19 cellular contexts compared by ENCODE assay signal in the genomic region with DNA sequence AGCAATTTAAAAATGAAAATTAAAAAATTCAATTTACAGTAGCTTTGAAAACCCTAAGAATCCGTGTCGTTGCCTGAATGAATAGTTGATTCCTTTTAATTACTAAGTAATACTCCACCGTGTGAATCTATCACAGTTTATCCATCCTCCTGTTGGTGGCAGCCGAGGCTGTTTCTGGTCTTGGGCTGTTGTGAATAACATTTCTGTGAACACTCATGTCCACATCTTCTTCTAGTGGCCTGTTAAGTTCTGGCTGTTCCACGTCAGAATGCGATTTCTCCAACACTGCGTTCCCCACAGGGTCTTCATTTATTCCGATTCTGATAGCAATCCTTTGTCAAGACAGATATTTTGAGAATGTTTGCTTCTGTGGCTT.
DNase-seq lines count a peak whose midpoint lies in the region; ATAC-seq and TF ChIP-seq lines count a peak whose summit lies in the region.
"Had no signal": no experiment of that assay in that cellular context is flagged by ENCODE, and none has a peak within 500 bp of the region (broad histone marks: within the 10 kb centered on the region; RNA-seq: fewer than 3 reads in every experiment).

No MANE protein-coding gene starts in this region.

- H2AFZ ChIP-seq in OCI-LY7 (ENCODE audit: low read length), result no peak overlapping the region
- H2AFZ ChIP-seq in hepatocyte, result no peak overlapping the region

- H4K20me1 ChIP-seq in OCI-LY7 (ENCODE audit: insufficient read depth, low read length) (no peaks in the 10 kb centered on the region), hepatocyte (ENCODE audit: insufficient read depth, poor library complexity, severe bottlenecking) (no peaks in the 10 kb centered on the region)

- CTCF ChIA-PET in OCI-LY7 (lab: Charles Lee; ENCODE audit: unreplicated experiment), result no interaction called here

- H3K27ac ChIP-seq in OCI-LY7 (ENCODE audit: low read depth, low read length, poor library complexity, severe bottlenecking) (no peak overlapping the region), foreskin keratinocyte (no peak overlapping the region), hepatocyte (no peak overlapping the region), tibial artery (no peak overlapping the region)
- H3K27ac ChIP-seq: psoas muscle, uterus had no signal

- no peaks in the 10 kb centered on the region for H3K9me3 ChIP-seq in OCI-LY7 (ENCODE audit: low read length)
- H3K9me3 ChIP-seq in hepatocyte (ENCODE audit: low read depth), result no peaks in the 10 kb centered on the region
- no peaks in the 10 kb centered on the region for H3K9me3 ChIP-seq in tibial artery
- H3K9me3 ChIP-seq: psoas muscle, uterus had no signal

- H3K4me1 ChIP-seq in OCI-LY7 (ENCODE audit: insufficient read depth, low read length, poor library complexity, severe bottlenecking) (no peaks in the 10 kb centered on the region), foreskin keratinocyte (peaks cover 12% of the 10 kb centered on the region), hepatocyte (ENCODE audit: insufficient read depth) (no peaks in the 10 kb centered on the region), tibial artery (peaks cover 0 to 4% (median 0%) of the 10 kb centered on the region in 4 donors)
- H3K4me1 ChIP-seq: psoas muscle, uterus had no signal

- H3K4me2 ChIP-seq in OCI-LY7 (ENCODE audit: low read length) (no peak overlapping the region), hepatocyte (no peak overlapping the region)

- WGBS in hepatocyte (ENCODE audit: low lambda C conversion rate, missing lambda C conversion rate), result 97% methylated on average over 8 of the region's 8 CpGs

- H3K36me3 ChIP-seq in OCI-LY7 (ENCODE audit: insufficient read depth, low read length) (0 out of 2 replicates have a peak, but pooled peaks cover 4% of the 10 kb centered on the region), hepatocyte (replicated peaks; ENCODE audit: insufficient read depth, low read depth) (no peaks in the 10 kb centered on the region), tibial artery (peaks cover 0 to 3% (median 1%) of the 10 kb centered on the region in 3 donors)
- H3K36me3 ChIP-seq: uterus had no signal

- H3K27me3 ChIP-seq in foreskin keratinocyte (no peaks in the 10 kb centered on the region), hepatocyte (no peaks in the 10 kb centered on the region), tibial artery (no peaks in the 10 kb centered on the region)
- H3K27me3 ChIP-seq: uterus had no signal

- DNase-seq in AG20443 (ENCODE audit: low spot score), result peak; percentile 55
- DNase-seq in OCI-LY7 (ENCODE audit: low spot score), result no peak
- peak; percentile 32 for DNase-seq in cerebellum (ENCODE audit: low spot score)
- DNase-seq in foreskin keratinocyte, result no peak
- DNase-seq in hepatocyte (ENCODE audit: low spot score), result no peak
- DNase-seq in tibial artery, result no peak
- no peak for DNase-seq in HPDE6-E6E7 (ENCODE audit: extremely low spot score)
- DNase-seq: activated CD4-positive, CD25-positive, alpha-beta regulatory T cell treated with anti-CD3 and anti-CD28 coated beads, Interleukin-2, amount 50 U/mL, for 72 hours; activated naive CD4-positive, alpha-beta T cell; activated T-cell treated with anti-CD3 and anti-CD28 coated beads, Interleukin-2, amount 50 U/mL, for 1 hour; foreskin melanocyte; Karpas-422; NCI-H187; NCI-H774; psoas muscle; stimulated activated CD4-positive, alpha-beta T cell treated with anti-CD3 and anti-CD28 coated beads, Interleukin-2, amount 100 ng/mL, for 24 hours; uterus had no signal

- no TSS peak for BruUV-seq in OCI-LY7 (replicated peaks; lab: Mats Ljungman, UMichigan)

- no peak overlapping the region for H3K4me3 ChIP-seq in OCI-LY7 (ENCODE audit: low read depth, low read length, poor library complexity, severe bottlenecking)
- no peak overlapping the region for H3K4me3 ChIP-seq in hepatocyte
- no peak overlapping the region for H3K4me3 ChIP-seq in tibial artery
- H3K4me3 ChIP-seq: psoas muscle, uterus had no signal

- TF ChIP-seq CTCF in OCI-LY7 (conservative IDR thresholded peaks at IDR 0.05; ENCODE audit: low read length) (0 out of 2 replicates have a peak, but pooled peaks have one; percentile 17), foreskin keratinocyte (conservative IDR thresholded peaks at IDR 0.05) (no peak), hepatocyte (IDR thresholded peaks at IDR 0.05; ENCODE audit: poor library complexity) (no peak), tibial artery (IDR thresholded peaks at IDR 0.05) (no peak)

- POLR2A ChIA-PET in OCI-LY7 (lab: Charles Lee), result no interaction called here

- ATAC-seq in foreskin keratinocyte, result peak; percentile 34
- ATAC-seq in HG03354 (IDR thresholded peaks at IDR 0.05; ENCODE audit: poor library complexity, severe bottlenecking, unreplicated experiment), result no peak
- ATAC-seq: psoas muscle; stimulated activated effector memory CD8-positive, alpha-beta T cell treated with anti-CD3 and anti-CD28 coated beads, Interleukin-12 subunit alpha, Interleukin-12 subunit beta, amount 100 ng/mL, for 72 hours had no signal

- H3K79me2 ChIP-seq in OCI-LY7 (ENCODE audit: insufficient read depth, low read depth, low read length) (no peaks in the 10 kb centered on the region), hepatocyte (no peaks in the 10 kb centered on the region)

- H3K9me2 ChIP-seq in OCI-LY7 (ENCODE audit: insufficient read depth, low read length) (no peaks in the 10 kb centered on the region), hepatocyte (replicated peaks; ENCODE audit: insufficient read depth) (no peaks in the 10 kb centered on the region)

- intact Hi-C loops in OCI-LY7 (cut with micrococcal nuclease; ENCODE audit: unreplicated experiment) (no loop called here), tibial artery (cut with DNase I; ENCODE audit: low total_unique reads) (no loop called here)

Comparison
In these comparisons a context has a peak if more than half of its experiments do, and no peak if none do; other contexts are left out.
1. DNase-seq: peak in AG20443 (single experiment) and cerebellum (single experiment); none in OCI-LY7 (single experiment), foreskin keratinocyte (0 of 2), hepatocyte (single experiment), tibial artery (0 of 2) and HPDE6-E6E7 (single experiment).